21 cellular contexts compared by ENCODE assay signal in genomic region chr2:16644204-16644925, GRCh38. TPM values are rescaled to one million over a fixed set of nuclear protein-coding genes. Genes with fewer than 3 reads are reported as not detected.
A peak's percentile ranks its signal among the peaks of the same experiment; 100 is the strongest.
DNase-seq lines count a peak whose midpoint lies in the region; ATAC-seq and TF ChIP-seq lines count a peak whose summit lies in the region.
"Had no signal": no experiment of that assay in that cellular context is flagged by ENCODE, and none has a peak within 500 bp of the region (broad histone marks: within the 10 kb centered on the region; RNA-seq: fewer than 3 reads in every experiment).

No MANE protein-coding gene starts in this region.

- TF ChIP-seq POLR2A in gastrocnemius medialis (IDR thresholded peaks at IDR 0.05): no peak

- H3K27me3 ChIP-seq in gastrocnemius medialis: no peaks in the 10 kb centered on the region
- H3K27me3 ChIP-seq: BLaER1, heart left ventricle, tibial artery had no signal

- H3K9me3 ChIP-seq in gastrocnemius medialis: no peaks in the 10 kb centered on the region
- H3K9me3 ChIP-seq: BLaER1, heart left ventricle, tibial artery had no signal

- no peak for TF ChIP-seq CTCF in gastrocnemius medialis (IDR thresholded peaks at IDR 0.05 in 4 of 5, conservative IDR thresholded peaks at IDR 0.05 in 1 of 5)

- no peak overlapping the region for H3K4me3 ChIP-seq in gastrocnemius medialis
- H3K4me3 ChIP-seq: BLaER1, heart left ventricle, tibial artery had no signal

- intact Hi-C loops in gastrocnemius medialis (cut with DNase I; ENCODE audit: low total_unique reads) (no loop called here), left colon (cut with DNase I, micrococcal nuclease) (no loop called here)

- H3K36me3 ChIP-seq in gastrocnemius medialis: no peaks in the 10 kb centered on the region
- H3K36me3 ChIP-seq: tibial artery had no signal

- ATAC-seq in GM21381 (IDR thresholded peaks at IDR 0.05; ENCODE audit: unreplicated experiment) (peak; percentile 55), gastrocnemius medialis (peak; percentile 83 to 87), left colon (no peak), HG03097 (IDR thresholded peaks at IDR 0.05; ENCODE audit: low FRiP score, unreplicated experiment) (no peak), HG02642 (IDR thresholded peaks at IDR 0.05; ENCODE audit: poor library complexity, unreplicated experiment) (no peak)
- ATAC-seq: esophagus mucosa, heart left ventricle, Panc1, SK-N-SH treated with all-trans-retinoic acid at 6 μM for 48 hours had no signal

- in situ Hi-C loops in gastrocnemius medialis (cut with MboI; ENCODE audit: low sequenced_read_pairs in 4 of 4): no loop called here

- peak; percentile 22 for DNase-seq in M059J (ENCODE audit: low read depth)
- DNase-seq in caudate nucleus (lab: John Stamatoyannopoulos, UW): no peak
- peak; percentile 71 to 74 for DNase-seq in gastrocnemius medialis
- DNase-seq in left colon: no peak
- DNase-seq in NCI-H1694 (lab: John Stamatoyannopoulos, UW): no peak
- DNase-seq: activated CD4-positive, alpha-beta T cell treated with anti-CD3 and anti-CD28 coated beads, Interleukin-2, amount 50 U/mL, for 4 hours; activated naive CD4-positive, alpha-beta T cell treated with anti-CD3 and anti-CD28 coated beads for 36 hours; activated T-cell treated with anti-CD3 and anti-CD28 coated beads for 4 hours; heart left ventricle; immature natural killer cell; KBM-7; NCI-H1092 treated with DMSO at 0.1 percent for 48 hours; NCI-H748 treated with DMSO at 0.1 percent for 48 hours; tibial artery had no signal

- H3K4me1 ChIP-seq in gastrocnemius medialis: peaks cover 54 to 55% of the 10 kb centered on the region in 2 donors

- peak overlapping the region; percentile 14 for H3K27ac ChIP-seq in caudate nucleus (ENCODE audit: low read depth, low read length)
- H3K27ac ChIP-seq in gastrocnemius medialis: peak overlapping the region; percentile 8 to 68 (median 53)
- H3K27ac ChIP-seq: BLaER1, heart left ventricle, tibial artery had no signal

RNA-seq across cellular contexts. Expression of gene CYRIA, which starts 21.3 kb away (rescaled TPM):
- total RNA-seq in M059J (2014; rRNA removed; shearing (Covaris generic)): 0.02 TPM in 1 of 2 replicates, not detected in the other
- total RNA-seq in gastrocnemius medialis (1 to 10 TPM; 3.3 to 8.0 (median 4.5) TPM), left colon (1 to 10 TPM; 2.4 to 6.4 TPM)

Comparison
In these comparisons a context has a peak if more than half of its experiments do, and no peak if none do; other contexts are left out.
1. ATAC-seq: peak in GM21381 (single experiment) and gastrocnemius medialis (2 of 2); none in left colon (single experiment), HG03097 (single experiment) and HG02642 (single experiment).
2. DNase-seq: peak in M059J (single experiment) and gastrocnemius medialis (2 of 2); none in caudate nucleus (0 of 61), left colon (0 of 2) and NCI-H1694 (single experiment).